In genomic region chr2:241794250-241794823, GRCh38 we compare ENCODE assay signal across 11 cellular contexts. TPM values are rescaled to one million over a fixed set of nuclear protein-coding genes. Genes with fewer than 3 reads are reported as not detected.
"Had no signal": no experiment of that assay in that cellular context is flagged by ENCODE, and none has a peak within 500 bp of the region (broad histone marks: within the 10 kb centered on the region; RNA-seq: fewer than 3 reads in every experiment).

No MANE protein-coding gene starts in this region.

- ATAC-seq: activated CD8-positive, alpha-beta T cell treated with anti-CD3 and anti-CD28 coated beads for 36 hours; esophagus mucosa; T-helper 17 cell had no signal

- H3K27ac ChIP-seq: ovary, uterus had no signal

- H3K27me3 ChIP-seq: ovary, uterus had no signal

- H3K4me3 ChIP-seq: ovary, uterus had no signal

- H3K36me3 ChIP-seq: ovary, uterus had no signal

- DNase-seq: activated CD8-positive, alpha-beta T cell treated with anti-CD3 and anti-CD28 coated beads for 36 hours; activated naive CD4-positive, alpha-beta T cell treated with anti-CD3 and anti-CD28 coated beads, Interleukin-2, amount 50 U/mL, for 16 hours; stimulated activated CD4-positive, alpha-beta T cell treated with anti-CD3 and anti-CD28 coated beads, Interleukin-15, amount 100 ng/mL, for 24 hours; stimulated activated CD4-positive, alpha-beta T cell treated with anti-CD3 and anti-CD28 coated beads, Interleukin-4, amount 100 ng/mL, for 4 hours; T-helper 17 cell; uterus had no signal

RNA-seq across cellular contexts. Expression of gene NEU4, which starts 14.7 kb away (rescaled TPM):
- total RNA-seq: esophagus mucosa had no signal

RNA-seq across cellular contexts. Expression of gene GAL3ST2, which starts 17.7 kb away (rescaled TPM):
- total RNA-seq: dermis microvascular lymphatic vessel endothelial cell, esophagus mucosa, glomerular endothelial cell, skeletal muscle tissue had no signal
